1 cellular context compared by ENCODE assay signal in the genomic region with DNA sequence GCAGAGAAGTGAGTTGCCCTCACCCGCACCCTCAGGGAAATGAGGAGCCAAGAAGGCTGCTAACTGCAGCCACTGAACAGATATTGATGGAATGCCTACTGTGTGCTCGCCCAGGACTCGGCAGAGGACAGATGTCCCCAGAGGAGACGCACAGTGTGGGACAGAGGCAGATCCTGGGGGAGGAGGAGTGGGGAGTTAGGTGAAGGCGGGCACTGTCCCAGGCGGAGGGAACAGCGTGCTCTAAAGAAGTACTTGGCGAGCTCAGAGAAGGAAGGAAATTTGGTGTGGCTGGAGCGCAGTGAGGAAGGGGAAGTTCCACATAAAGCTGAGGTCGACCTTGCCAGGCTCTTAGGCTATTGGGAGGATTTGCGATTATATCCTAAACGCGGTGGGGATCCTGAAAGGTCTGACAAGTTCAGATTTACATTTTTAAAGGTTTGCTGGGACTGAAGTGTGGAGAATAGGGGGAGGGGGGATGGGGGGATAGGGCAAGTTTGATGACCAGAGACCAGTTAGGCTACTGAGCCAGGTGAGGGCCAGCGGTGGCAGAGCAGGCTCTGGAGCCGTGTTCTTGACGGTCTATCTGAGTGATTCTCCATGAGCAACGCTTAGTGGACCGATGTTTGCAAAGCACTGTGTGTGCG.
TF ChIP-seq lines count a peak whose summit lies in the region.

No MANE protein-coding gene starts in this region.

TF ChIP-seq in K562, 482 proteins besides CTCF, POLR2A, EP300 and RAD21:
- no peak for TF ChIP-seq HDAC6 (IDR thresholded peaks at IDR 0.05; ENCODE audit: low read depth, low read length)
- TF ChIP-seq, protein P1, sequence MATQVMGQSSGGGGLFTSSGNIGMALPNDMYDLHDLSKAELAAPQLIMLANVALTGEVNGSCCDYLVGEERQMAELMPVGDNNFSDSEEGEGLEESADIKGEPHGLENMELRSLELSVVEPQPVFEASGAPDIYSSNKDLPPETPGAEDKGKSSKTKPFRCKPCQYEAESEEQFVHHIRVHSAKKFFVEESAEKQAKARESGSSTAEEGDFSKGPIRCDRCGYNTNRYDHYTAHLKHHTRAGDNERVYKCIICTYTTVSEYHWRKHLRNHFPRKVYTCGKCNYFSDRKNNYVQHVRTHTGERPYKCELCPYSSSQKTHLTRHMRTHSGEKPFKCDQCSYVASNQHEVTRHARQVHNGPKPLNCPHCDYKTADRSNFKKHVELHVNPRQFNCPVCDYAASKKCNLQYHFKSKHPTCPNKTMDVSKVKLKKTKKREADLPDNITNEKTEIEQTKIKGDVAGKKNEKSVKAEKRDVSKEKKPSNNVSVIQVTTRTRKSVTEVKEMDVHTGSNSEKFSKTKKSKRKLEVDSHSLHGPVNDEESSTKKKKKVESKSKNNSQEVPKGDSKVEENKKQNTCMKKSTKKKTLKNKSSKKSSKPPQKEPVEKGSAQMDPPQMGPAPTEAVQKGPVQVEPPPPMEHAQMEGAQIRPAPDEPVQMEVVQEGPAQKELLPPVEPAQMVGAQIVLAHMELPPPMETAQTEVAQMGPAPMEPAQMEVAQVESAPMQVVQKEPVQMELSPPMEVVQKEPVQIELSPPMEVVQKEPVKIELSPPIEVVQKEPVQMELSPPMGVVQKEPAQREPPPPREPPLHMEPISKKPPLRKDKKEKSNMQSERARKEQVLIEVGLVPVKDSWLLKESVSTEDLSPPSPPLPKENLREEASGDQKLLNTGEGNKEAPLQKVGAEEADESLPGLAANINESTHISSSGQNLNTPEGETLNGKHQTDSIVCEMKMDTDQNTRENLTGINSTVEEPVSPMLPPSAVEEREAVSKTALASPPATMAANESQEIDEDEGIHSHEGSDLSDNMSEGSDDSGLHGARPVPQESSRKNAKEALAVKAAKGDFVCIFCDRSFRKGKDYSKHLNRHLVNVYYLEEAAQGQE (CRISPR knock-in tag; IDR thresholded peaks at IDR 0.05; ENCODE audit: low read depth), result no peak
- no peak for TF ChIP-seq CREBBP (IDR thresholded peaks at IDR 0.05; ENCODE audit: low read depth, low read length)
- no peak for TF ChIP-seq AFF4 (CRISPR knock-in tag; IDR thresholded peaks at IDR 0.05)
- no peak for TF ChIP-seq ZNF780A (CRISPR knock-in tag; IDR thresholded peaks at IDR 0.05)
- TF ChIP-seq ZKSCAN1 (IDR thresholded peaks at IDR 0.05; ENCODE audit: low read depth, low read length), result peak; percentile 89
TF ChIP-seq in K562: peak in this region for 1.
